Comparison of ENCODE assay signal across 26 cellular contexts in the genomic region with DNA sequence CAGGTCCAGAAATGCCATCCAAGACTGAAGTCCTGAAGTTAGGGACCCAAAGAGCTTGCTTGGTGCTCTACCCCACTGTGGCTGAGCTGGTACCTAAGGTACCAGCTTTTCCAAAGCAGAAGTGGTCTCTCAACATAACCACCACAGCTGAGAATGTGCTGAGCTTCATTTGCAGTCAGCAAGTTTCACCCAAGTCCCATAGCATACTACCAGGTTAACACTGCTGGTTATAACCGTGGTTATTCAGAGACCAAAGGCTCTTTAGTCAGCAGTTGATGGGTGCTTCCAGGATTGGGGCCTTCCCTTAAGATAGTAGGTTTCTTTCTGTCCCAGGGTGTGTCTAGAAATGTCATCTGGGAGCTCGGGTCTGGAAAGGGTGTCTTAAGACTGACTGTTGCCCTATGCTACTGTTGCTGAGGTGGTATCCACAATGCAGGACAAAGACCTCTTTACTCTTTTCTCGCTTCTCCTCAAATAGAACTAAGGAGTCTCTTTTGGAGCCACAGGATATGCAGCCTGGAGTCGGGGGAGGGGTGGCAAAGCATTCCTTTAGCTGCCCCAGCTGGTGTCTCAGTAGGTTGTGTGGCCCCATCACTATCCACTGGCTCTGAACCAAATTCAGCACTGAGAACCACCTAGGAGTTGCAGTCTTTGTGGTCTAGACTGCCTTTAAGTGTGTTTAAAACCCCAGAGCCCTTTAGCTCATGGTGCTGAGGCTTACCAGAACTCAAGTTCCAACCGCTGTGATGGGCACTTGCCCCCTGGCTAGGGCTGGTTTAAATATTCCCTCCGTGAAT.
"Had no signal": no experiment of that assay in that cellular context is flagged by ENCODE, and none has a peak within 500 bp of the region (broad histone marks: within the 10 kb centered on the region; RNA-seq: fewer than 3 reads in every experiment).

No MANE protein-coding gene starts in this region.

- H3K27ac Mint-ChIP-seq: activated CD4-positive, alpha-beta memory T cell treated with anti-CD3 and anti-CD28 coated beads, Interleukin-2, amount 10 ng/mL, durations not matched to agents 7 days and 5 days; activated CD4-positive, alpha-beta T cell treated with anti-CD3 and anti-CD28 coated beads for 36 hours; activated naive CD8-positive, alpha-beta T cell treated with anti-CD3 and anti-CD28 coated beads, Interleukin-2, amount 10 ng/mL, durations not matched to agents 7 days and 5 days; IgD-negative memory B cell; T-helper 17 cell had no signal

- H3K27me3 ChIP-seq: adrenal gland had no signal

- H3K36me3 Mint-ChIP-seq: activated naive CD8-positive, alpha-beta T cell treated with anti-CD3 and anti-CD28 coated beads, Interleukin-2, amount 10 ng/mL, durations not matched to agents 7 days and 5 days; IgD-negative memory B cell had no signal

- DNase-seq: activated CD4-positive, alpha-beta memory T cell treated with anti-CD3 and anti-CD28 coated beads, Interleukin-2, amount 10 ng/mL, durations not matched to agents 7 days and 5 days; activated CD4-positive, alpha-beta T cell treated with anti-CD3 and anti-CD28 coated beads for 36 hours; activated CD4-positive, alpha-beta T cell treated with anti-CD3 and anti-CD28 coated beads, Interleukin-2, amount 50 U/mL, for 1 hour; activated CD4-positive, CD25-positive, alpha-beta regulatory T cell; activated CD8-positive, alpha-beta memory T cell treated with anti-CD3 and anti-CD28 coated beads, Interleukin-2, amount 50 U/mL, for 48 hours; activated naive CD4-positive, alpha-beta T cell treated with anti-CD3 and anti-CD28 coated beads, Interleukin-2, amount 50 U/mL, for 16 hours; activated naive CD8-positive, alpha-beta T cell treated with anti-CD3 and anti-CD28 coated beads, Interleukin-2, amount 10 ng/mL, durations not matched to agents 7 days and 5 days; activated T-cell treated with anti-CD3 and anti-CD28 coated beads, Interleukin-2, amount 50 U/mL, for 1 hour; adrenal gland; aorta; KG1; MV-4-11; NCI-H1092 treated with DMSO at 0.1 percent for 48 hours; NCI-H1417 treated with DMSO at 0.1 percent for 48 hours; NCI-H1694 treated with DMSO at 0.1 percent for 48 hours; NCI-H2029 treated with DMSO at 0.1 percent for 48 hours; NCI-H345; NCI-H510A treated with DMSO at 0.1 percent for 48 hours; NCI-H69; PC-3; SIG-M5; T-helper 17 cell; T1000 had no signal

- FAIRE-seq: bronchial epithelial cell, TTC549 had no signal

- H3K4me3 ChIP-seq: adrenal gland had no signal

- H3K9me3 ChIP-seq: adrenal gland had no signal

- H3K4me3 Mint-ChIP-seq: activated CD4-positive, alpha-beta memory T cell treated with anti-CD3 and anti-CD28 coated beads, Interleukin-2, amount 10 ng/mL, durations not matched to agents 7 days and 5 days; activated CD4-positive, alpha-beta T cell treated with anti-CD3 and anti-CD28 coated beads for 36 hours; activated naive CD8-positive, alpha-beta T cell treated with anti-CD3 and anti-CD28 coated beads, Interleukin-2, amount 10 ng/mL, durations not matched to agents 7 days and 5 days; IgD-negative memory B cell; T-helper 17 cell had no signal

- H3K4me1 Mint-ChIP-seq: activated CD4-positive, alpha-beta memory T cell treated with anti-CD3 and anti-CD28 coated beads, Interleukin-2, amount 10 ng/mL, durations not matched to agents 7 days and 5 days; activated CD4-positive, alpha-beta T cell treated with anti-CD3 and anti-CD28 coated beads for 36 hours; activated naive CD8-positive, alpha-beta T cell treated with anti-CD3 and anti-CD28 coated beads, Interleukin-2, amount 10 ng/mL, durations not matched to agents 7 days and 5 days; IgD-negative memory B cell; T-helper 17 cell had no signal

- H3K36me3 ChIP-seq: adrenal gland had no signal

- ATAC-seq: activated CD4-positive, alpha-beta T cell treated with anti-CD3 and anti-CD28 coated beads for 36 hours; PC-3; T-helper 17 cell had no signal

- H3K4me1 ChIP-seq: adrenal gland had no signal

- H3K27ac ChIP-seq: adrenal gland had no signal

- H3K27me3 Mint-ChIP-seq: activated CD4-positive, alpha-beta memory T cell treated with anti-CD3 and anti-CD28 coated beads, Interleukin-2, amount 10 ng/mL, durations not matched to agents 7 days and 5 days; activated CD4-positive, alpha-beta T cell treated with anti-CD3 and anti-CD28 coated beads for 36 hours; activated naive CD8-positive, alpha-beta T cell treated with anti-CD3 and anti-CD28 coated beads, Interleukin-2, amount 10 ng/mL, durations not matched to agents 7 days and 5 days; IgD-negative memory B cell; T-helper 17 cell had no signal
